Comparison of ENCODE assay signal across 1 cellular context in the genomic region with DNA sequence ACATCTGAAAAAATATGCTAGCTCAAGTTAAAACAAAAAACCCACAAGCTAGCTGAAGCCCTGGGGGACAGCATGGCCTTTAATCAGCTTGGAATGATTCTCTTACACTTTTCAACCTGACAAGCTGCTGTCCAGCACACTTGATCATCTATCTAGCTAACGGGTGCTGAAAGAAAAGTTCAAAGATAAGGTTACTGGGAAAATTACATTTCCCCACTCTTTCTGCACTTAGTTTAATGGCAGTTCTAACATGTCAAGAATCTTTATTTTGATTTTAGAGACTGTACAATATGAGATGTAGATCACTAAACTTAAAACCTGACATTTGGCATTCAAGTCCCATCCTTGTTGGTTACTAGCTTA.
TF ChIP-seq lines count a peak whose summit lies in the region.

No MANE protein-coding gene starts in this region.

TF ChIP-seq in HEK293, 187 proteins besides CTCF, POLR2A, EP300 and RAD21 (continued from another document):
- TF ChIP-seq, protein P1, sequence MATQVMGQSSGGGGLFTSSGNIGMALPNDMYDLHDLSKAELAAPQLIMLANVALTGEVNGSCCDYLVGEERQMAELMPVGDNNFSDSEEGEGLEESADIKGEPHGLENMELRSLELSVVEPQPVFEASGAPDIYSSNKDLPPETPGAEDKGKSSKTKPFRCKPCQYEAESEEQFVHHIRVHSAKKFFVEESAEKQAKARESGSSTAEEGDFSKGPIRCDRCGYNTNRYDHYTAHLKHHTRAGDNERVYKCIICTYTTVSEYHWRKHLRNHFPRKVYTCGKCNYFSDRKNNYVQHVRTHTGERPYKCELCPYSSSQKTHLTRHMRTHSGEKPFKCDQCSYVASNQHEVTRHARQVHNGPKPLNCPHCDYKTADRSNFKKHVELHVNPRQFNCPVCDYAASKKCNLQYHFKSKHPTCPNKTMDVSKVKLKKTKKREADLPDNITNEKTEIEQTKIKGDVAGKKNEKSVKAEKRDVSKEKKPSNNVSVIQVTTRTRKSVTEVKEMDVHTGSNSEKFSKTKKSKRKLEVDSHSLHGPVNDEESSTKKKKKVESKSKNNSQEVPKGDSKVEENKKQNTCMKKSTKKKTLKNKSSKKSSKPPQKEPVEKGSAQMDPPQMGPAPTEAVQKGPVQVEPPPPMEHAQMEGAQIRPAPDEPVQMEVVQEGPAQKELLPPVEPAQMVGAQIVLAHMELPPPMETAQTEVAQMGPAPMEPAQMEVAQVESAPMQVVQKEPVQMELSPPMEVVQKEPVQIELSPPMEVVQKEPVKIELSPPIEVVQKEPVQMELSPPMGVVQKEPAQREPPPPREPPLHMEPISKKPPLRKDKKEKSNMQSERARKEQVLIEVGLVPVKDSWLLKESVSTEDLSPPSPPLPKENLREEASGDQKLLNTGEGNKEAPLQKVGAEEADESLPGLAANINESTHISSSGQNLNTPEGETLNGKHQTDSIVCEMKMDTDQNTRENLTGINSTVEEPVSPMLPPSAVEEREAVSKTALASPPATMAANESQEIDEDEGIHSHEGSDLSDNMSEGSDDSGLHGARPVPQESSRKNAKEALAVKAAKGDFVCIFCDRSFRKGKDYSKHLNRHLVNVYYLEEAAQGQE (tag by site-specific recombination; IDR thresholded peaks at IDR 0.05) = peak; percentile 97
- no peak for TF ChIP-seq ZNF292 (tag by site-specific recombination; IDR thresholded peaks at IDR 0.05; ENCODE audit: borderline replicate concordance, low read depth)
- TF ChIP-seq PRDM6 (tag by site-specific recombination; IDR thresholded peaks at IDR 0.05) = peak; percentile 20; the same call in 1 of the 2 replicates
- TF ChIP-seq ZNF837 (tag by site-specific recombination; IDR thresholded peaks at IDR 0.05) = no peak
- TF ChIP-seq ZNF302 (tag by site-specific recombination; IDR thresholded peaks at IDR 0.05; ENCODE audit: low read depth) = no peak
- TF ChIP-seq ZNF354C (tag by site-specific recombination; IDR thresholded peaks at IDR 0.05; ENCODE audit: borderline replicate concordance, low read depth) = no peak
- TF ChIP-seq ZNF701 (tag by site-specific recombination; IDR thresholded peaks at IDR 0.05) = no peak
